In genomic region chr16:85136213-85136704, GRCh38 we compare ENCODE assay signal across 12 cellular contexts. TPM values are rescaled to one million over a fixed set of nuclear protein-coding genes. Genes with fewer than 3 reads are reported as not detected.
DNase-seq lines count a peak whose midpoint lies in the region; ATAC-seq and TF ChIP-seq lines count a peak whose summit lies in the region.
"Had no signal": no experiment of that assay in that cellular context is flagged by ENCODE, and none has a peak within 500 bp of the region (broad histone marks: within the 10 kb centered on the region; RNA-seq: fewer than 3 reads in every experiment).

No MANE protein-coding gene starts in this region.

- DNase-seq in Kasumi-1 (lab: John Stamatoyannopoulos, UW): peak; percentile 23 to 57
- DNase-seq in amniotic epithelial cell (ENCODE audit: low read depth): peak; percentile 67
- no peak for DNase-seq in suprapubic skin (ENCODE audit: low spot score in 2 of 2)
- no peak for DNase-seq in progenitor cell of endocrine pancreas (ENCODE audit: low spot score, unreplicated experiment)
- no peak for DNase-seq in H7
- no peak for DNase-seq in amniotic stem cell (lab: John Stamatoyannopoulos, UW)
- DNase-seq: activated CD4-positive, alpha-beta T cell treated with anti-CD3 and anti-CD28 coated beads, Interleukin-2, amount 10 ng/mL, durations not matched to agents 24 days and 14 days; NCI-H2081; stimulated activated CD8-positive, alpha-beta memory T cell treated with anti-CD3 and anti-CD28 coated beads, Interleukin-4, amount 100 ng/mL, for 48 hours had no signal

- H3K27me3 Mint-ChIP-seq in progenitor cell of endocrine pancreas: peaks cover 14% of the 10 kb centered on the region

- H3K4me1 Mint-ChIP-seq in progenitor cell of endocrine pancreas (ENCODE audit: low read depth): no peaks in the 10 kb centered on the region

- H3K9me3 ChIP-seq in liver (ENCODE audit: control insufficient read depth in 4 of 4, low read length in 3 of 4) (peaks cover 0 to 5% (median 0%) of the 10 kb centered on the region in 4 donors), suprapubic skin (no peaks in the 10 kb centered on the region)

- H3K27ac ChIP-seq in liver (ENCODE audit: low read depth in 1 of 2, low read length in 2 of 2) (peak overlapping the region; percentile 31 to 78), suprapubic skin (peak overlapping the region; percentile 69)

- TF ChIP-seq CTCF in liver (IDR thresholded peaks at IDR 0.05; ENCODE audit: low read depth, low read length, missing input control) (no peak), suprapubic skin (IDR thresholded peaks at IDR 0.05) (no peak), progenitor cell of endocrine pancreas (IDR thresholded peaks at IDR 0.05; ENCODE audit: unreplicated experiment) (no peak)

- no peak for TF ChIP-seq RAD21 in liver (IDR thresholded peaks at IDR 0.05)

- WGBS in liver: 63% methylated on average over 12 of the region's 12 CpGs
- 43% methylated on average over 6 of the region's 12 CpGs for WGBS in suprapubic skin

- H3K36me3 ChIP-seq in liver (ENCODE audit: control insufficient read depth in 4 of 4, insufficient read depth in 3 of 4, low read depth in 1 of 4, low read length in 3 of 4): no peaks in the 10 kb centered on the region
- no peaks in the 10 kb centered on the region for H3K36me3 ChIP-seq in suprapubic skin
- no peaks in the 10 kb centered on the region for H3K36me3 ChIP-seq in H7 (replicated peaks; ENCODE audit: control insufficient read depth, insufficient read depth, low read length)

- no peak overlapping the region for H3K27ac Mint-ChIP-seq in progenitor cell of endocrine pancreas
- H3K27ac Mint-ChIP-seq: activated CD4-positive, alpha-beta T cell treated with anti-CD3 and anti-CD28 coated beads, Interleukin-2, amount 10 ng/mL, durations not matched to agents 24 days and 14 days had no signal

- no peaks in the 10 kb centered on the region for H3K36me3 Mint-ChIP-seq in progenitor cell of endocrine pancreas (ENCODE audit: insufficient read depth)

- TF ChIP-seq EP300 in suprapubic skin (IDR thresholded peaks at IDR 0.05): no peak

- H3K4me1 ChIP-seq in liver (ENCODE audit: control insufficient read depth in 4 of 4, insufficient read depth in 4 of 4, low read length in 3 of 4): peaks cover 0 to 20% (median 10%) of the 10 kb centered on the region in 4 donors
- peaks cover 35% of the 10 kb centered on the region for H3K4me1 ChIP-seq in suprapubic skin

- no peak overlapping the region for H3K4me3 Mint-ChIP-seq in progenitor cell of endocrine pancreas (ENCODE audit: low read depth)
- H3K4me3 Mint-ChIP-seq: activated CD4-positive, alpha-beta T cell treated with anti-CD3 and anti-CD28 coated beads, Interleukin-2, amount 10 ng/mL, durations not matched to agents 24 days and 14 days had no signal

- H3K9ac ChIP-seq in liver (ENCODE audit: low read depth in 1 of 2, low read length in 2 of 2): no peak overlapping the region

- no peaks in the 10 kb centered on the region for H3K9me3 Mint-ChIP-seq in progenitor cell of endocrine pancreas (ENCODE audit: low read depth)
- H3K9me3 Mint-ChIP-seq: activated CD4-positive, alpha-beta T cell treated with anti-CD3 and anti-CD28 coated beads, Interleukin-2, amount 10 ng/mL, durations not matched to agents 24 days and 14 days had no signal

- no peak for TF ChIP-seq POLR2A in suprapubic skin (IDR thresholded peaks at IDR 0.05)

- no peak for ATAC-seq in GM21737 (IDR thresholded peaks at IDR 0.05; ENCODE audit: unreplicated experiment)

- H3K4me3 ChIP-seq in liver (ENCODE audit: low read depth in 1 of 3, low read length in 3 of 3) (no peak overlapping the region), suprapubic skin (no peak overlapping the region), H7 (ENCODE audit: insufficient read depth, low read depth, low read length) (no peak overlapping the region)

- H3K27me3 ChIP-seq in liver (ENCODE audit: control insufficient read depth in 4 of 4, insufficient read depth in 4 of 4, low read length in 3 of 4): no peaks in the 10 kb centered on the region
- no peaks in the 10 kb centered on the region for H3K27me3 ChIP-seq in suprapubic skin
- H3K27me3 ChIP-seq in H7 (ENCODE audit: control insufficient read depth, insufficient read depth, low read length): no peaks in the 10 kb centered on the region

TF ChIP-seq in liver, 16 proteins besides CTCF, POLR2A, EP300 and RAD21:
- TF ChIP-seq MAX (IDR thresholded peaks at IDR 0.05): peak; percentile 37
- TF ChIP-seq NR2F2 (IDR thresholded peaks at IDR 0.05): peak; percentile 91
- no peak for TF ChIP-seq TAF1 (conservative IDR thresholded peaks at IDR 0.05)
- no peak for TF ChIP-seq HNF4A (conservative IDR thresholded peaks at IDR 0.05)
- TF ChIP-seq GABPA (IDR thresholded peaks at IDR 0.05 in 1 of 2, conservative IDR thresholded peaks at IDR 0.05 in 1 of 2): no peak
- no peak for TF ChIP-seq JUND (IDR thresholded peaks at IDR 0.05)
- TF ChIP-seq ZBTB33 (IDR thresholded peaks at IDR 0.05): no peak
- TF ChIP-seq FOXA1 (IDR thresholded peaks at IDR 0.05): no peak
- peak; percentile 40 to 58 for TF ChIP-seq RXRA (IDR thresholded peaks at IDR 0.05)
- TF ChIP-seq SP1 (IDR thresholded peaks at IDR 0.05): no peak

RNA-seq across cellular contexts. Expression of gene CIBAR2, which starts 24.0 kb away (rescaled TPM):
- not detected for total RNA-seq in liver
- not detected for polyA plus RNA-seq in liver
- not detected for total RNA-seq in suprapubic skin
- 0.43 and 0.80 TPM in 2 replicates for total RNA-seq in progenitor cell of endocrine pancreas
- not detected in 2 replicates for total RNA-seq in H7 (2014; rRNA removed; shearing (Covaris generic))
- total RNA-seq: activated CD4-positive, alpha-beta T cell treated with anti-CD3 and anti-CD28 coated beads, Interleukin-2, amount 10 ng/mL, durations not matched to agents 24 days and 14 days; dermis blood vessel endothelial cell had no signal

Comparison
In these comparisons a context has a peak if more than half of its experiments do, and no peak if none do; other contexts are left out.
1. DNase-seq: peak in Kasumi-1 (2 of 2) and amniotic epithelial cell (single experiment); none in suprapubic skin (0 of 2), progenitor cell of endocrine pancreas (single experiment), H7 (single experiment) and amniotic stem cell (single experiment).